ENCODE assay signal across 17 cellular contexts in the genomic region with DNA sequence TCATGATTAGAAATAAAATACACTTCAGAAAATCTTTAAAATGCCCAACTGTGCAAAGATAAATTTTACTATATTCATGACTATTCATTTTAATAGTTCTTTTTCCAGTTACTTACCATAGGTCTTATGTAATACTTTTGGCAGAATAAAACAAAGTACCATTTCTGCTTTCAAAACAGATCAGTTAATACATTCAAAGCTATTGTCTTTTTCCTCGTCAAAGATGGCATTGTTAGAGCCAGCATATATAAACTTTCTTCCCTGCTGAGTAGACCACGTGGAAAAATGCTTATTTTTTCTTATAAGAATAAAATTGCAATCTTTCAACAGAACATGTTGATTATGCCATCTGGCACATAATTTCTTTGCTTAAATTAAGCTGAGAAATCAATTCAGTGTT. TPM values are rescaled to one million over a fixed set of nuclear protein-coding genes. Genes with fewer than 3 reads are reported as not detected.
A peak's percentile ranks its signal among the peaks of the same experiment; 100 is the strongest.
DNase-seq lines count a peak whose midpoint lies in the region; ATAC-seq lines count a peak whose summit lies in the region.
"Had no signal": no experiment of that assay in that cellular context is flagged by ENCODE, and none has a peak within 500 bp of the region (broad histone marks: within the 10 kb centered on the region; RNA-seq: fewer than 3 reads in every experiment).

No MANE protein-coding gene starts in this region.

- H3K27ac ChIP-seq in SK-N-MC = no peak overlapping the region

- DNase-seq in SK-MEL-5 (ENCODE audit: low read depth, low spot score) (peak; percentile 30), SK-N-MC (ENCODE audit: low read depth, low spot score) (peak; percentile 18), midbrain (lab: John Stamatoyannopoulos, UW) (peak; percentile 9), superior temporal gyrus (ENCODE audit: extremely low spot score) (peak; percentile 75)
- DNase-seq: C1 segment of cervical spinal cord; Calu3; CD4-positive, alpha-beta memory T cell; COR-L47; DMS79; EL; GDM1; H9 had no signal

- H3K36me3 ChIP-seq in SK-N-MC (ENCODE audit: insufficient read depth, low read length) = no peaks in the 10 kb centered on the region

- H3K9ac ChIP-seq in SK-N-MC (ENCODE audit: insufficient read length) = no peak overlapping the region

- H3K9me3 ChIP-seq in SK-N-MC (ENCODE audit: low read depth, low read length) = no peaks in the 10 kb centered on the region

- no peak for ATAC-seq in HG02623 (IDR thresholded peaks at IDR 0.05; ENCODE audit: unreplicated experiment)
- no peak for ATAC-seq in HG03097 (IDR thresholded peaks at IDR 0.05; ENCODE audit: low FRiP score, unreplicated experiment)
- ATAC-seq: GM12878, GM23338, HCT116 had no signal

- in situ Hi-C loops in SK-MEL-5 (cut with HindIII; ENCODE audit: low pct_unique_long_range_greater_than_20kb, low sequenced_read_pairs) = no loop called here

- H3K4me3 ChIP-seq in SK-N-MC = no peak overlapping the region
- H3K4me3 ChIP-seq: GM12878, GM23338 had no signal

RNA-seq across cellular contexts. Expression of a gene that starts 34.9 kb away (rescaled TPM):
- 67.3 and 69.1 TPM in 2 replicates for total RNA-seq in SK-MEL-5 (2014; rRNA removed; shearing (Covaris generic))
- 27.9 and 47.1 TPM in 2 replicates for polyA plus RNA-seq in SK-MEL-5 (2015; cell fraction: cytosol; rRNA removed)
- 24.1 and 37.4 TPM in 2 replicates for polyA plus RNA-seq in SK-MEL-5 (2015; cell fraction: nucleus; rRNA removed)

Comparison
In these comparisons a context has a peak if more than half of its experiments do, and no peak if none do; other contexts are left out.
1. DNase-seq: peak in every context shown above with its lines; median percentile 75 in superior temporal gyrus; 30 in SK-MEL-5; 18 in SK-N-MC; 9 in midbrain.